In the genomic region with DNA sequence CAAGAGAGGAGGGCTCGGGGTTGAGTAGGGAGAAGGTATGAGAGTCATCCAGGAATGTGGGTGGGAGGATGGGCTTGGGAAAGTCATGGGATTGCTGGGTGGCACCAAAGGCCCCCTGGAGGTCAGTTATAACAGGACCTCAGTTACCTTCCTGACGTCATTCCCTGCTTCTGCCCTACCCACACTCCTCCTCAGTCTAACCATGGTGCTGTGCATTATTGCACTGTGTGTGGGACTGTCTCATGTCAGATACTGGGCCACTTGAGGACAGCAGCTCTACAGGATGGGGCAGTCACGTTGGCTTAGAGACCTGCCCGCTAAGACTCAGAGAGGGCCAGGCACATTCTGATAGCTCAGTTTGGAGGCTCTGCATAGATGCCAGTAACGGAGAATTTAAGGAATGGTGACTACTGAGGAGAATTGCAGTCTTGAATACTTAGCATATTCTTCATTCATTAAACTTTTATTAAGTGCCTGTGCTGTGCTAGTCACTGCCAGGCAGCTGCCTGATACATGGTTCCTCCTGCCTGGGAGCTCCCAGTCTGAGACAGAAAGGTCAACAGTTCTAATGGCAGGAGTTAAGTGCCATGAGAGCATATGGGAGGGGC, we compare ENCODE assay signal across 11 cellular contexts.
A peak's percentile ranks its signal among the peaks of the same experiment; 100 is the strongest.
DNase-seq lines count a peak whose midpoint lies in the region; ATAC-seq and TF ChIP-seq lines count a peak whose summit lies in the region.
"Had no signal": no experiment of that assay in that cellular context is flagged by ENCODE, and none has a peak within 500 bp of the region (broad histone marks: within the 10 kb centered on the region; RNA-seq: fewer than 3 reads in every experiment).

No MANE protein-coding gene starts in this region.

- intact Hi-C loops in mucosa of descending colon (cut with DNase I, micrococcal nuclease), result no loop called here
- intact Hi-C loops in prostate gland (cut with DNase I), result no loop called here

- DNase-seq in EL, result peak; percentile 46
- DNase-seq in LoVo (ENCODE audit: low spot score), result peak; percentile 20
- peak; percentile 42 for DNase-seq in epithelial cell of proximal tubule (ENCODE audit: low read depth)
- DNase-seq in mucosa of descending colon, result no peak
- no peak for DNase-seq in prostate gland (ENCODE audit: low spot score)
- no peak for DNase-seq in DMS153 treated with DMSO at 0.1 percent for 48 hours (lab: John Stamatoyannopoulos, UW; ENCODE audit: unreplicated experiment)
- DNase-seq in nucleus accumbens (lab: John Stamatoyannopoulos, UW), result no peak
- DNase-seq: activated effector memory CD4-positive, alpha-beta T cell treated with anti-CD3 and anti-CD28 coated beads, Interleukin-2, amount 50 U/mL, for 16 hours; NCI-H146 had no signal

- H3K4me3 ChIP-seq in epithelial cell of proximal tubule (ENCODE audit: low read depth, low read length) (no peak overlapping the region), mucosa of descending colon (no peak overlapping the region), prostate gland (no peak overlapping the region)

- no peaks in the 10 kb centered on the region for H3K27me3 ChIP-seq in prostate gland (replicated peaks; ENCODE audit: insufficient read depth)

- peak; percentile 14 for ATAC-seq in mucosa of descending colon
- no peak for ATAC-seq in GM21786 (IDR thresholded peaks at IDR 0.05; ENCODE audit: unreplicated experiment)

- peaks cover under 1% of the 10 kb centered on the region for H3K4me1 ChIP-seq in mucosa of descending colon (ENCODE audit: low read depth)
- no peaks in the 10 kb centered on the region for H3K4me1 ChIP-seq in prostate gland (replicated peaks)

- WGBS in prostate gland, result 72% methylated on average over 5 of the region's 5 CpGs

- no peak for TF ChIP-seq POLR2A in prostate gland (IDR thresholded peaks at IDR 0.05)

- H3K36me3 ChIP-seq in mucosa of descending colon (ENCODE audit: low read depth) (no peaks in the 10 kb centered on the region), prostate gland (no peaks in the 10 kb centered on the region)

- no peak overlapping the region for H3K27ac ChIP-seq in prostate gland
- H3K27ac ChIP-seq: HL-60 had no signal

- no peaks in the 10 kb centered on the region for H3K9me3 ChIP-seq in mucosa of descending colon
- no peaks in the 10 kb centered on the region for H3K9me3 ChIP-seq in prostate gland

- TF ChIP-seq CTCF in epithelial cell of proximal tubule (conservative IDR thresholded peaks at IDR 0.05; ENCODE audit: low read depth, low read length), result peak; percentile 51
- no peak for TF ChIP-seq CTCF in mucosa of descending colon (IDR thresholded peaks at IDR 0.05)
- TF ChIP-seq CTCF in prostate gland (IDR thresholded peaks at IDR 0.05), result no peak

Comparison
In these comparisons a context has a peak if more than half of its experiments do, and no peak if none do; other contexts are left out.
1. DNase-seq: peak in EL (single experiment), LoVo (single experiment) and epithelial cell of proximal tubule (single experiment); none in mucosa of descending colon (0 of 3), prostate gland (single experiment), DMS153 treated with DMSO at 0.1 percent for 48 hours (single experiment) and nucleus accumbens (0 of 56).